10 cellular contexts compared by ENCODE assay signal in genomic region chr12:79454338-79454777, GRCh38.
A peak's percentile ranks its signal among the peaks of the same experiment; 100 is the strongest.
DNase-seq lines count a peak whose midpoint lies in the region.
"Had no signal": no experiment of that assay in that cellular context is flagged by ENCODE, and none has a peak within 500 bp of the region (broad histone marks: within the 10 kb centered on the region; RNA-seq: fewer than 3 reads in every experiment).

No MANE protein-coding gene starts in this region.

- peak overlapping the region; percentile 60 for H3K27ac ChIP-seq in caudate nucleus (ENCODE audit: low read depth, low read length)

- DNase-seq in A172 (ENCODE audit: low spot score) (peak; percentile 60), M059J (ENCODE audit: low read depth) (peak; percentile 62), caudate nucleus (lab: John Stamatoyannopoulos, UW) (peak in 7 of 61 donors; percentile 8 to 36 (median 13)), lung microvascular endothelial cell (ENCODE audit: low read depth in 2 of 2) (peak; percentile 86 to 92), HPDE6-E6E7 (ENCODE audit: extremely low spot score) (no peak), NCI-H2107 treated with DMSO at 0.1 percent for 48 hours (lab: John Stamatoyannopoulos, UW; ENCODE audit: unreplicated experiment) (no peak)
- DNase-seq in activated naive CD4-positive, alpha-beta T cell treated with Interleukin-2 at 50 U/mL for 16 hours = no peak
- DNase-seq in effector CD4-positive, alpha-beta T cell = no peak
- DNase-seq: activated B cell treated with CpG ODN at 0.5 μM for 24 hours; activated naive CD4-positive, alpha-beta T cell had no signal

Comparison
In these comparisons a context has a peak if more than half of its experiments do, and no peak if none do; other contexts are left out.
1. DNase-seq: peak in A172 (single experiment), M059J (single experiment) and lung microvascular endothelial cell (2 of 2); none in HPDE6-E6E7 (single experiment), activated naive CD4-positive, alpha-beta T cell treated with Interleukin-2 at 50 U/mL for 16 hours (single experiment), NCI-H2107 treated with DMSO at 0.1 percent for 48 hours (single experiment) and effector CD4-positive, alpha-beta T cell (single experiment).